In genomic region chr3:125003369-125003853, GRCh38 we compare ENCODE assay signal across 10 cellular contexts. TPM values are rescaled to one million over a fixed set of nuclear protein-coding genes. Genes with fewer than 3 reads are reported as not detected.
DNase-seq lines count a peak whose midpoint lies in the region; ATAC-seq and TF ChIP-seq lines count a peak whose summit lies in the region.
"Had no signal": no experiment of that assay in that cellular context is flagged by ENCODE, and none has a peak within 500 bp of the region (broad histone marks: within the 10 kb centered on the region; RNA-seq: fewer than 3 reads in every experiment).

No MANE protein-coding gene starts in this region.

- POLR2A ChIA-PET in IMR-90 (lab: Charles Lee; ENCODE audit: unreplicated experiment), result interaction anchor here (1.2 kb wide), 1 partner anchor 9 kb away, joined by 3 read pairs; no protein-coding TSS in a partner anchor

- H4K20me1 ChIP-seq in IMR-90 (ENCODE audit: insufficient read depth, low read length), result peaks cover 10% of the 10 kb centered on the region; the same call in 1 of the 2 replicates

- no TSS peak for BruUV-seq in IMR-90 (replicated peaks; lab: Mats Ljungman, UMichigan)

- H3K4me3 ChIP-seq in IMR-90 (ENCODE audit: insufficient read depth, low read depth, low read length) (no peak overlapping the region), endodermal cell (ENCODE audit: low read length) (no peak overlapping the region), mesodermal cell (ENCODE audit: extremely low read depth, insufficient read depth, low read length, poor library complexity, severe bottlenecking) (no peak overlapping the region), thymus (ENCODE audit: low read length) (no peak overlapping the region)

- no peaks in the 10 kb centered on the region for H3K27me3 Mint-ChIP-seq in endodermal cell (ENCODE audit: insufficient read depth)
- no peaks in the 10 kb centered on the region for H3K27me3 Mint-ChIP-seq in activated naive CD8-positive, alpha-beta T cell treated with anti-CD3 and anti-CD28 coated beads, Interleukin-2, amount 50 U/mL, for 24 hours

- no peak overlapping the region for H2AK5ac ChIP-seq in IMR-90 (ENCODE audit: low read depth, low read length)

- H3K27ac ChIP-seq in IMR-90 (ENCODE audit: insufficient read depth, low read length) (no peak overlapping the region), endodermal cell (ENCODE audit: low read depth, low read length) (peak overlapping the region; percentile 90), mesodermal cell (ENCODE audit: low read depth, low read length, severe bottlenecking) (peak overlapping the region; percentile 82), thymus (ENCODE audit: low read depth) (peak overlapping the region; percentile 12)

- H3K79me1 ChIP-seq in IMR-90 (ENCODE audit: low read depth in 1 of 2, low read length in 2 of 2), result peaks cover 21 to 50% of the 10 kb centered on the region in 2 experiments

- DNase-seq in IMR-90, result peak; percentile 72
- DNase-seq in endodermal cell, result no peak
- no peak for DNase-seq in NCI-H1694 (lab: John Stamatoyannopoulos, UW)
- no peak for DNase-seq in activated CD4-positive, alpha-beta T cell treated with anti-CD3 and anti-CD28 coated beads, Interleukin-2, amount 50 U/mL, for 48 hours
- no peak for DNase-seq in activated naive CD8-positive, alpha-beta T cell treated with anti-CD3 and anti-CD28 coated beads, Interleukin-2, amount 50 U/mL, for 24 hours
- DNase-seq: NCI-H2171 treated with DMSO at 0.1 percent for 48 hours had no signal

- H3K9ac ChIP-seq in IMR-90 (ENCODE audit: low read depth, low read length), result no peak overlapping the region
- no peak overlapping the region for H3K9ac ChIP-seq in endodermal cell (ENCODE audit: extremely low read depth, low read length, poor library complexity, severe bottlenecking)

- no peak for TF ChIP-seq CTCF in IMR-90 (conservative IDR thresholded peaks at IDR 0.05; ENCODE audit: low read depth, low read length)
- TF ChIP-seq CTCF in endodermal cell (conservative IDR thresholded peaks at IDR 0.05), result no peak

- 0 out of 2 replicates have a peak overlapping the region, but pooled peaks have one; percentile 2 for H2BK120ac ChIP-seq in IMR-90 (ENCODE audit: low read depth, low read length)

- H3K14ac ChIP-seq in IMR-90 (replicated peaks; ENCODE audit: low read depth, low read length), result no peak overlapping the region

- H3K27ac Mint-ChIP-seq in endodermal cell, result peak overlapping the region; percentile 40
- H3K27ac Mint-ChIP-seq in activated naive CD8-positive, alpha-beta T cell treated with anti-CD3 and anti-CD28 coated beads, Interleukin-2, amount 50 U/mL, for 24 hours, result no peak overlapping the region
- H3K27ac Mint-ChIP-seq: activated T-helper 2 cell treated with anti-CD3 and anti-CD28 coated beads, Interferon-gamma antibody, Interleukin-2, Interleukin-4, amounts not matched to agents 10 μg/mL and 5 μg/mL and 100 μg/mL, durations not matched to agents 14 hours and 24 hours and 36 hours had no signal

- CTCF ChIA-PET in IMR-90 (lab: Yijun Ruan, JAX), result no interaction called here

- in situ Hi-C loops in IMR-90 (cut with MboI; ENCODE audit: low sequenced_read_pairs), result no loop called here

- 15% methylated on average over 3 of the region's 7 CpGs; no CpG with 5 or more reads in 1 of the 2 experiments for WGBS in IMR-90 (ENCODE audit: extremely low coverage in 2 of 2, insufficient read length in 1 of 2), 2 experiments
- WGBS in endodermal cell (ENCODE audit: insufficient coverage in 1 of 2, insufficient read length in 1 of 2), 2 experiments, result 71 to 81% methylated on average over 7 of the region's 7 CpGs
- WGBS in mesodermal cell (ENCODE audit: insufficient coverage in 2 of 2), 2 experiments, result 82 to 85% methylated on average over 7 of the region's 7 CpGs
- WGBS in thymus, result 82% methylated on average over 7 of the region's 7 CpGs

- ATAC-seq in IMR-90 (ENCODE audit: low read depth) (peak; percentile 74), GM19023 (IDR thresholded peaks at IDR 0.05; ENCODE audit: unreplicated experiment) (no peak)
- ATAC-seq in activated naive CD8-positive, alpha-beta T cell treated with anti-CD3 and anti-CD28 coated beads, Interleukin-2, amount 50 U/mL, for 24 hours, result no peak

- dilution Hi-C loops in IMR-90 (cut with HindIII; ENCODE audit: low sequenced_read_pairs, unreplicated experiment), result no loop called here

- peaks cover 82% of the 10 kb centered on the region for H3K36me3 Mint-ChIP-seq in endodermal cell (ENCODE audit: low read depth)
- peaks cover 49% of the 10 kb centered on the region for H3K36me3 Mint-ChIP-seq in activated naive CD8-positive, alpha-beta T cell treated with anti-CD3 and anti-CD28 coated beads, Interleukin-2, amount 50 U/mL, for 24 hours (ENCODE audit: low read depth)

- H4K5ac ChIP-seq in IMR-90 (ENCODE audit: low read depth, low read length), result no peak overlapping the region

- H3K4me1 ChIP-seq in IMR-90 (ENCODE audit: control insufficient read depth, insufficient read depth, low read length), result peaks cover 14% of the 10 kb centered on the region
- H3K4me1 ChIP-seq in endodermal cell (ENCODE audit: control insufficient read depth, insufficient read depth, low read length), result peaks cover 17% of the 10 kb centered on the region
- H3K4me1 ChIP-seq in mesodermal cell (ENCODE audit: control insufficient read depth, insufficient read depth, low read length, poor library complexity, severe bottlenecking), result peaks cover 21% of the 10 kb centered on the region
- H3K4me1 ChIP-seq in thymus (ENCODE audit: control insufficient read depth, insufficient read depth, low read length), result peaks cover 32% of the 10 kb centered on the region

- peaks cover 33% of the 10 kb centered on the region for H3K9me1 ChIP-seq in IMR-90 (ENCODE audit: insufficient read depth, low read length)

- no peak overlapping the region for H4K8ac ChIP-seq in IMR-90 (ENCODE audit: low read depth in 2 of 2, low read length in 2 of 2)

- H3K27me3 ChIP-seq in IMR-90 (ENCODE audit: control insufficient read depth, insufficient read depth, low read length) (no peaks in the 10 kb centered on the region), endodermal cell (ENCODE audit: control insufficient read depth, insufficient read depth, low read length, poor library complexity, severe bottlenecking) (no peaks in the 10 kb centered on the region), thymus (ENCODE audit: control insufficient read depth, insufficient read depth) (no peaks in the 10 kb centered on the region)

- H3K36me3 ChIP-seq in IMR-90 (ENCODE audit: control insufficient read depth, insufficient read depth, low read length) (peaks cover 79% of the 10 kb centered on the region), endodermal cell (ENCODE audit: control insufficient read depth, insufficient read depth, low read length) (peaks cover 93% of the 10 kb centered on the region), mesodermal cell (ENCODE audit: control insufficient read depth, insufficient read depth, low read length) (peaks cover 98% of the 10 kb centered on the region), thymus (ENCODE audit: control insufficient read depth, insufficient read depth) (peaks cover 6% of the 10 kb centered on the region)

- H3K18ac ChIP-seq in IMR-90 (ENCODE audit: low read depth, low read length), result no peak overlapping the region

- peak overlapping the region; percentile 0 for H2AFZ ChIP-seq in IMR-90 (replicated peaks; ENCODE audit: low read length, poor library complexity)

- peak overlapping the region; percentile 13; the same call in 1 of the 2 replicates for H3K4ac ChIP-seq in IMR-90 (ENCODE audit: low read depth, low read length)

- no peak overlapping the region for H3K23ac ChIP-seq in IMR-90 (ENCODE audit: low read depth, low read length)

- H4K91ac ChIP-seq in IMR-90 (ENCODE audit: insufficient read depth, low read depth, low read length), result no peak overlapping the region

- no peak overlapping the region for H3K4me2 ChIP-seq in IMR-90 (ENCODE audit: low read depth, low read length)

- H2BK20ac ChIP-seq in IMR-90 (ENCODE audit: low read depth, low read length), result no peak overlapping the region

- H3K9me3 Mint-ChIP-seq in endodermal cell, result no peaks in the 10 kb centered on the region
- no peaks in the 10 kb centered on the region for H3K9me3 Mint-ChIP-seq in activated naive CD8-positive, alpha-beta T cell treated with anti-CD3 and anti-CD28 coated beads, Interleukin-2, amount 50 U/mL, for 24 hours
- H3K9me3 Mint-ChIP-seq: activated T-helper 2 cell treated with anti-CD3 and anti-CD28 coated beads, Interferon-gamma antibody, Interleukin-2, Interleukin-4, amounts not matched to agents 10 μg/mL and 5 μg/mL and 100 μg/mL, durations not matched to agents 14 hours and 24 hours and 36 hours had no signal

- peaks cover 24% of the 10 kb centered on the region for H3K4me1 Mint-ChIP-seq in endodermal cell
- H3K4me1 Mint-ChIP-seq in activated naive CD8-positive, alpha-beta T cell treated with anti-CD3 and anti-CD28 coated beads, Interleukin-2, amount 50 U/mL, for 24 hours, result peaks cover 15% of the 10 kb centered on the region

- no peak overlapping the region for H2BK15ac ChIP-seq in IMR-90 (ENCODE audit: low read depth, low read length)

- no peak for TF ChIP-seq POLR2A in IMR-90 (IDR thresholded peaks at IDR 0.05; ENCODE audit: low read depth, low read length)

- no peak overlapping the region for H3K56ac ChIP-seq in IMR-90 (ENCODE audit: extremely low read depth, insufficient read depth, low read length)

- intact Hi-C loops in IMR-90 (cut with micrococcal nuclease), result loop anchor here (5.0 kb wide), 1 partner anchor 114 kb away; no protein-coding TSS in a partner anchor

- H3K4me3 Mint-ChIP-seq in endodermal cell, result no peak overlapping the region
- H3K4me3 Mint-ChIP-seq in activated naive CD8-positive, alpha-beta T cell treated with anti-CD3 and anti-CD28 coated beads, Interleukin-2, amount 50 U/mL, for 24 hours, result no peak overlapping the region

- no peak for TF ChIP-seq RAD21 in IMR-90 (IDR thresholded peaks at IDR 0.05; ENCODE audit: low read length)

- H2AK9ac ChIP-seq in IMR-90 (replicated peaks; ENCODE audit: low read depth, low read length, poor library complexity), result no peak overlapping the region

- H2BK5ac ChIP-seq in IMR-90 (ENCODE audit: low read depth, low read length, poor library complexity, severe bottlenecking), result peak overlapping the region; percentile 9

- H3K9me3 ChIP-seq in IMR-90 (ENCODE audit: control insufficient read depth, insufficient read depth, low read length) (no peaks in the 10 kb centered on the region), endodermal cell (ENCODE audit: control insufficient read depth, low read length) (no peaks in the 10 kb centered on the region), mesodermal cell (ENCODE audit: control insufficient read depth, low read length) (no peaks in the 10 kb centered on the region), thymus (ENCODE audit: control insufficient read depth) (no peaks in the 10 kb centered on the region)

TF ChIP-seq in IMR-90, 13 proteins besides CTCF, POLR2A, EP300 and RAD21 (continues in another document):
- TF ChIP-seq CHD1 (IDR thresholded peaks at IDR 0.05; ENCODE audit: low read depth, low read length), result no peak

RNA-seq across cellular contexts. Expression of gene HEG1, which starts 52.4 kb away (rescaled TPM):
- total RNA-seq in IMR-90 (2012; rRNA removed), result 23.9 and 25.6 TPM in 2 replicates
- 36.3 and 43.4 TPM in 2 replicates for polyA plus RNA-seq in IMR-90 (2012; rRNA removed)
- polyA plus RNA-seq in IMR-90 (2012; cell fraction: cytosol; rRNA removed), result 26.1 and 37.9 TPM in 2 replicates
- polyA plus RNA-seq in IMR-90 (2012; cell fraction: nucleus; rRNA removed; ENCODE audit: low replicate concordance), result 30.7 and 53.5 TPM in 2 replicates
- 10 to 100 TPM; 25.5 to 27.0 TPM for total RNA-seq in endodermal cell
- 30.3 TPM for polyA plus RNA-seq in endodermal cell (2013, experiment 1 of 2)
- 35.4 TPM for polyA plus RNA-seq in endodermal cell (2013, experiment 2 of 2)
- polyA plus RNA-seq in mesodermal cell (2013, experiment 1 of 2), result 122 TPM
- 98.4 TPM for polyA plus RNA-seq in mesodermal cell (2013, experiment 2 of 2)
- polyA plus RNA-seq in thymus, result 4.7 TPM
